In genomic region chr17:40561871-40562611, GRCh38 we compare ENCODE assay signal across 8 cellular contexts. TPM values are rescaled to one million over a fixed set of nuclear protein-coding genes. Genes with fewer than 3 reads are reported as not detected.
DNase-seq lines count a peak whose midpoint lies in the region; ATAC-seq and TF ChIP-seq lines count a peak whose summit lies in the region.

No MANE protein-coding gene starts in this region.

- peak overlapping the region; percentile 86 for H3K4me3 Mint-ChIP-seq in CD8-positive, alpha-beta T cell
- no peak overlapping the region for H3K4me3 Mint-ChIP-seq in HFFc6

- no peak overlapping the region for H4K8ac ChIP-seq in neuronal stem cell (ENCODE audit: low read depth, low read length)

- no peaks in the 10 kb centered on the region for H3K27me3 Mint-ChIP-seq in CD8-positive, alpha-beta T cell (ENCODE audit: low read depth)
- H3K27me3 Mint-ChIP-seq in HFFc6 (ENCODE audit: insufficient read depth) = peaks cover 27% of the 10 kb centered on the region

- no peak overlapping the region for H3K9ac ChIP-seq in neuronal stem cell (ENCODE audit: low read depth, low read length, poor library complexity)

- peak; percentile 56 for TF ChIP-seq CTCF in CD8-positive, alpha-beta T cell (IDR thresholded peaks at IDR 0.05)
- peak; percentile 64 for TF ChIP-seq CTCF in HFFc6 (IDR thresholded peaks at IDR 0.05)

- peak; percentile 50 for ATAC-seq in CD8-positive, alpha-beta T cell

- H3K4me1 Mint-ChIP-seq in CD8-positive, alpha-beta T cell (ENCODE audit: low read depth) = peaks cover 86% of the 10 kb centered on the region
- H3K4me1 Mint-ChIP-seq in HFFc6 (ENCODE audit: low read depth) = peaks cover 28% of the 10 kb centered on the region

- H2AFZ ChIP-seq in neuronal stem cell (ENCODE audit: low read length) = no peak overlapping the region

- DNase-seq in CD8-positive, alpha-beta T cell = peak in 5 of 7 experiments; percentile 44 to 81 (median 66)
- no peak for DNase-seq in HFFc6
- DNase-seq in activated CD4-positive, alpha-beta T cell treated with anti-CD3 and anti-CD28 coated beads, Interleukin-2, amount 50 U/mL, for 1 hour = peak; percentile 63
- peak; percentile 17 for DNase-seq in hepatic stellate cell (ENCODE audit: low spot score)
- DNase-seq in neuronal stem cell (ENCODE audit: low spot score) = no peak
- no peak for DNase-seq in HuH-7 (ENCODE audit: low spot score)
- no peak for DNase-seq in iPS-NIHi11 (ENCODE audit: low spot score)
- DNase-seq in NCI-H510A treated with DMSO at 0.1 percent for 48 hours (lab: John Stamatoyannopoulos, UW) = no peak

- no peak overlapping the region for H2BK120ac ChIP-seq in neuronal stem cell (ENCODE audit: low read depth, low read length)

- H3K4me3 ChIP-seq in CD8-positive, alpha-beta T cell (ENCODE audit: low read depth, low read length) = peak overlapping the region; percentile 71
- no peak overlapping the region for H3K4me3 ChIP-seq in neuronal stem cell (ENCODE audit: low read length in 2 of 2)

- peaks cover 75% of the 10 kb centered on the region for H3K36me3 ChIP-seq in CD8-positive, alpha-beta T cell (ENCODE audit: insufficient read depth, low read length)
- H3K36me3 ChIP-seq in neuronal stem cell (replicated peaks in 1 of 2; ENCODE audit: control insufficient read depth in 2 of 2, insufficient read depth in 2 of 2, low read length in 2 of 2) = no peaks in the 10 kb centered on the region

- H3K27me3 ChIP-seq in CD8-positive, alpha-beta T cell (ENCODE audit: insufficient read depth, low read length) = no peaks in the 10 kb centered on the region
- H3K27me3 ChIP-seq in neuronal stem cell (ENCODE audit: control insufficient read depth in 3 of 3, insufficient read depth in 3 of 3, low read depth in 1 of 3, low read length in 3 of 3) = no peaks in the 10 kb centered on the region

- H3K4me2 ChIP-seq in neuronal stem cell (ENCODE audit: insufficient read depth, low read length, poor library complexity, severe bottlenecking) = no peak overlapping the region

- H3K4me1 ChIP-seq in CD8-positive, alpha-beta T cell (ENCODE audit: insufficient read depth, low read length) = peaks cover 48% of the 10 kb centered on the region
- peaks cover 2 to 18% of the 10 kb centered on the region in 2 donors for H3K4me1 ChIP-seq in neuronal stem cell (ENCODE audit: control insufficient read depth in 2 of 2, insufficient read depth in 1 of 2, low read depth in 1 of 2, low read length in 2 of 2)

- peaks cover 78% of the 10 kb centered on the region for H3K36me3 Mint-ChIP-seq in CD8-positive, alpha-beta T cell
- no peaks in the 10 kb centered on the region for H3K36me3 Mint-ChIP-seq in HFFc6 (ENCODE audit: low read depth)

- H2BK12ac ChIP-seq in neuronal stem cell (ENCODE audit: low read length) = no peak overlapping the region

- no peak overlapping the region for H2BK15ac ChIP-seq in neuronal stem cell (ENCODE audit: low read length)

- H4K91ac ChIP-seq in neuronal stem cell (ENCODE audit: low read depth, low read length, poor library complexity) = no peak overlapping the region

- H3K18ac ChIP-seq in neuronal stem cell (ENCODE audit: low read length) = no peak overlapping the region

- H3K79me1 ChIP-seq in neuronal stem cell (ENCODE audit: low read depth, low read length) = no peaks in the 10 kb centered on the region

- H3K4ac ChIP-seq in neuronal stem cell (ENCODE audit: low read length) = no peak overlapping the region

- intact Hi-C loops in CD8-positive, alpha-beta T cell (cut with DNase I, micrococcal nuclease) = loop anchor here (1.0 to 10.0 kb wide), 3 partner anchors 165 to 253 kb away; no protein-coding TSS in a partner anchor

- H2BK5ac ChIP-seq in neuronal stem cell (ENCODE audit: low read length) = no peak overlapping the region

- CTCF ChIA-PET in CD8-positive, alpha-beta T cell (lab: Charles Lee) = interaction anchor here (0.7 to 26.4 kb wide), 22 partner anchors 9 to 257 kb away, joined by 3 to 638 read pairs (median 8); partner anchors contain the start of gene SMARCE1

- H2AK5ac ChIP-seq in neuronal stem cell (ENCODE audit: low read depth, low read length) = no peak overlapping the region

- H3K27ac ChIP-seq in CD8-positive, alpha-beta T cell (ENCODE audit: low read depth, low read length) = peak overlapping the region; percentile 96
- no peak overlapping the region for H3K27ac ChIP-seq in neuronal stem cell (replicated peaks; ENCODE audit: low read length)

- H3K9me3 Mint-ChIP-seq in CD8-positive, alpha-beta T cell = no peaks in the 10 kb centered on the region
- no peaks in the 10 kb centered on the region for H3K9me3 Mint-ChIP-seq in HFFc6

- POLR2A ChIA-PET in CD8-positive, alpha-beta T cell (lab: Charles Lee) = interaction anchor here (0.8 to 23.6 kb wide), 16 partner anchors 7 to 1126 kb away, joined by 3 to 755 read pairs (median 12); partner anchors contain the start of genes SMARCE1 and TOP2A

- H3K14ac ChIP-seq in neuronal stem cell (ENCODE audit: low read length) = no peak overlapping the region

- H3K23ac ChIP-seq in neuronal stem cell (ENCODE audit: low read depth, low read length, poor library complexity) = no peak overlapping the region

- H3K27ac Mint-ChIP-seq in CD8-positive, alpha-beta T cell = peak overlapping the region; percentile 94
- H3K27ac Mint-ChIP-seq in HFFc6 = no peak overlapping the region

- no CpG with 5 or more reads among the region's 8 CpGs for WGBS in neuronal stem cell (ENCODE audit: extremely low coverage in 2 of 2, insufficient read length in 2 of 2, insufficient replicate concordance in 1 of 2), 2 donors

- no peaks in the 10 kb centered on the region for H3K9me3 ChIP-seq in CD8-positive, alpha-beta T cell (ENCODE audit: low read length)
- no peaks in the 10 kb centered on the region for H3K9me3 ChIP-seq in neuronal stem cell (replicated peaks in 1 of 2; ENCODE audit: control insufficient read depth in 2 of 2, insufficient read depth in 1 of 2, low read depth in 1 of 2, low read length in 2 of 2)

RNA-seq across cellular contexts. Expression of gene CCR7, which starts 3.2 kb away (rescaled TPM):
- total RNA-seq in CD8-positive, alpha-beta T cell = 100 to 1,000 TPM; 196 to 199 TPM
- total RNA-seq in HFFc6 (2021; fragmentation: NEBNext Ultra II Directional; extraction: Animal tissue kit (Norgen Biotek cat#: 25700)) = not detected
- polyA plus RNA-seq in neuronal stem cell (2013, experiment 1 of 2) = 0.10 TPM
- polyA plus RNA-seq in neuronal stem cell (2013, experiment 2 of 2) = 0.06 TPM

Comparison
In these comparisons a context has a peak if more than half of its experiments do, and no peak if none do; other contexts are left out.
1. DNase-seq: peak in CD8-positive, alpha-beta T cell (5 of 7), activated CD4-positive, alpha-beta T cell treated with anti-CD3 and anti-CD28 coated beads, Interleukin-2, amount 50 U/mL, for 1 hour (single experiment) and hepatic stellate cell (single experiment); none in HFFc6 (single experiment), neuronal stem cell (single experiment), HuH-7 (single experiment), iPS-NIHi11 (single experiment) and NCI-H510A treated with DMSO at 0.1 percent for 48 hours (single experiment).
2. RNA of gene CCR7, which starts 3.2 kb away (total RNA-seq): 196 to 199 TPM in CD8-positive, alpha-beta T cell; not detected in HFFc6; every median in the first group is over 100 times any median in the second.